Comparison of ENCODE assay signal across 1 cellular context in the genomic region with DNA sequence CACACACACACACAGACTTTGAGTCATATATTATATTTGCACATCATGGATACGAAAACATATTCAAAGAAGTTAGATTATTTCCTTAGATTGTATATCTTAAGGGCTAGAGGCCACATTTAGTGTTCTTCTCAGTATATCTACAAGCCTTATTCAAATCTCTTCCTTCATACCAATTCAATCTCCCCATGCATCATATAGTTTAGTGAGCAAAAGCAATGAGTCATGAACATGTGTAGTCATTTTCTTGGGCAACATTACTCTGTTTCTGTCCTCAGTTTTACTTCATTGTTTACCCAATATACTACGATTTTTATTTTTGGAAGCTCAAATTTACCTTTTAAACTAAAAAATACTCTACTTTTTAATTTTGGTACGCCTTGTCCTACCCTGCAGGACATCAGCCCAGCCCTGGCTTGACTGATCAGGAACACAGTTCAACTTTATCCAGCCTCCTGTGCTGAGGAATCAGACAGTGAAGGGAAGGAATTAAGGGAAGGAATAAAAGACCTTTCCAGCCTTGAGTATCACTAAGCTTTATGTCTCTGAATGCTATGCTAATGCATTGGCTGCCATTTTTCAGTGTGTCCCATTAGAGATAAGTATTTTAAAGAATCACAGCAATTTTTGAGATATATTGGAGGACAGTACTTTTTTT.
TF ChIP-seq lines count a peak whose summit lies in the region.

No MANE protein-coding gene starts in this region.

TF ChIP-seq in SK-N-SH, 30 proteins besides CTCF, POLR2A, EP300 and RAD21 (continued from another document):
- peak; percentile 84 for TF ChIP-seq TCF12 (IDR thresholded peaks at IDR 0.05)
- TF ChIP-seq, protein P1, sequence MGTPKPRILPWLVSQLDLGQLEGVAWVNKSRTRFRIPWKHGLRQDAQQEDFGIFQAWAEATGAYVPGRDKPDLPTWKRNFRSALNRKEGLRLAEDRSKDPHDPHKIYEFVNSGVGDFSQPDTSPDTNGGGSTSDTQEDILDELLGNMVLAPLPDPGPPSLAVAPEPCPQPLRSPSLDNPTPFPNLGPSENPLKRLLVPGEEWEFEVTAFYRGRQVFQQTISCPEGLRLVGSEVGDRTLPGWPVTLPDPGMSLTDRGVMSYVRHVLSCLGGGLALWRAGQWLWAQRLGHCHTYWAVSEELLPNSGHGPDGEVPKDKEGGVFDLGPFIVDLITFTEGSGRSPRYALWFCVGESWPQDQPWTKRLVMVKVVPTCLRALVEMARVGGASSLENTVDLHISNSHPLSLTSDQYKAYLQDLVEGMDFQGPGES (IDR thresholded peaks at IDR 0.05; ENCODE audit: low read depth, low read length) = no peak
- TF ChIP-seq EZH2phosphoT487 (IDR thresholded peaks at IDR 0.05; ENCODE audit: borderline replicate concordance, low read depth) = no peak
- TF ChIP-seq POLR2AphosphoS5 (IDR thresholded peaks at IDR 0.05; ENCODE audit: low read depth, low read length) = peak; percentile 58; the same call in 1 of the 2 replicates
- no peak for TF ChIP-seq FOXJ3 (CRISPR knock-in tag; IDR thresholded peaks at IDR 0.05)
- no peak for TF ChIP-seq RCOR1 (IDR thresholded peaks at IDR 0.05; ENCODE audit: low read length)
- no peak for TF ChIP-seq CHD2 (IDR thresholded peaks at IDR 0.05; ENCODE audit: low read length, partially characterized antibody)
- TF ChIP-seq RFX5 (IDR thresholded peaks at IDR 0.05; ENCODE audit: low read length) = no peak
- peak; percentile 93 for TF ChIP-seq FOSL2 (IDR thresholded peaks at IDR 0.05; ENCODE audit: borderline replicate concordance, low read depth)
- TF ChIP-seq, protein P2, sequence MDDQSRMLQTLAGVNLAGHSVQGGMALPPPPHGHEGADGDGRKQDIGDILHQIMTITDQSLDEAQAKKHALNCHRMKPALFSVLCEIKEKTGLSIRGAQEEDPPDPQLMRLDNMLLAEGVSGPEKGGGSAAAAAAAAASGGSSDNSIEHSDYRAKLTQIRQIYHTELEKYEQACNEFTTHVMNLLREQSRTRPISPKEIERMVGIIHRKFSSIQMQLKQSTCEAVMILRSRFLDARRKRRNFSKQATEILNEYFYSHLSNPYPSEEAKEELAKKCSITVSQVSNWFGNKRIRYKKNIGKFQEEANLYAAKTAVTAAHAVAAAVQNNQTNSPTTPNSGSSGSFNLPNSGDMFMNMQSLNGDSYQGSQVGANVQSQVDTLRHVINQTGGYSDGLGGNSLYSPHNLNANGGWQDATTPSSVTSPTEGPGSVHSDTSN (IDR thresholded peaks at IDR 0.05) = peak; percentile 95
- no peak for TF ChIP-seq GABPA (IDR thresholded peaks at IDR 0.05; ENCODE audit: low read depth)
- no peak for TF ChIP-seq MXI1 (IDR thresholded peaks at IDR 0.05; ENCODE audit: low read depth, low read length)
- no peak for TF ChIP-seq TAF1 (IDR thresholded peaks at IDR 0.05; ENCODE audit: borderline replicate concordance, low read depth, low read length)
- TF ChIP-seq NRF1 (IDR thresholded peaks at IDR 0.05; ENCODE audit: low read depth, low read length) = no peak
- no peak for TF ChIP-seq SIN3A (IDR thresholded peaks at IDR 0.05; ENCODE audit: borderline replicate concordance, low read depth, low read length)
- peak; percentile 76; the same call in 1 of the 2 replicates for TF ChIP-seq MAX (IDR thresholded peaks at IDR 0.05; ENCODE audit: low read depth)
